Comparison of ENCODE assay signal across 12 cellular contexts in the genomic region with DNA sequence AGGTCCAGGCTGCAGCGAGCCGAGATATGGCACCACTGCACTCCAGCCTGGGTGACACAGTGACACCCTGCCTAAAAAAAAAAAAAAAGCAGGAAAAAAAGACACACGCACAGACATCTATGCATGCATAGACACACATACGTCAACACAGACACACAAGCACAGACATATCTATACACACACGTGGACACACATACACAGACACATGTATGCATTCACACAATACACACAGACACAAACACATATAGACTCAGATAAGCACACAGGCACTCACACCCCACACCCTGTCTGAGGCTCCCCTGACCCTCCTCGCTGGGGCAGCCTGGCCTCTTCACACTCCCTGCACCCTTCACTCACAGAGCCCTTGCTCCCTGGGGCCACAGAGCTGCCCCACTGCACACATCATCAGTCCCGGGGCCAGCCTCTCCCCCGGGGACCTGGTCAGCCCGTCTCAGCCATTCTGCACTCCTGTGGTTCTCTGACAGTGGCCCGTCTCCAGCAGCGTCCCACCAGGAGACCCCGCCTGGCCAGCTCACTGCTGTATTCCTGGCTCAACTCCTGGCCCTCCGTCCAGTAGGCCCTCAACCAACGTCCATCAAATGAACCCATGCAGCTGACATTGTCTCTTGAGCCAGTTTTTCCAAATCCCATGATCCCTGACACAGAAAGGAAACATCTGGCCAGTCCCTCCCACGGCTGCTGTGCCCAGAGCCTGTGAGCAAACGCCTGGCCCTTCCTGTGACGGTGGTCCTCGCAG. TPM values are rescaled to one million over a fixed set of nuclear protein-coding genes. Genes with fewer than 3 reads are reported as not detected.
DNase-seq lines count a peak whose midpoint lies in the region; ATAC-seq and FAIRE-seq lines count a peak whose summit lies in the region.
"Had no signal": no experiment of that assay in that cellular context is flagged by ENCODE, and none has a peak within 500 bp of the region (broad histone marks: within the 10 kb centered on the region; RNA-seq: fewer than 3 reads in every experiment).

No MANE protein-coding gene starts in this region.

- no peaks in the 10 kb centered on the region for H3K36me3 ChIP-seq in adipocyte (ENCODE audit: control insufficient read depth, insufficient read depth, low read length, severe bottlenecking)
- H3K36me3 ChIP-seq: lower lobe of right lung, SJSA1 had no signal

- intact Hi-C loops in right cardiac atrium (cut with DNase I) (loop anchor here in 3 of 4 donors (5.0 kb wide), 4 partner anchors 83 to 103 kb away; no protein-coding TSS in a partner anchor), left ventricle myocardium superior (cut with micrococcal nuclease) (loop anchor here (10.0 kb wide), 1 partner anchor 81 kb away; no protein-coding TSS in a partner anchor)

- H3K4me3 ChIP-seq in right cardiac atrium (ENCODE audit: low read length): no peak overlapping the region
- no peak overlapping the region for H3K4me3 ChIP-seq in adipocyte (ENCODE audit: low read length)

- no peak for ATAC-seq in right cardiac atrium
- ATAC-seq in left ventricle myocardium superior: no peak
- ATAC-seq in GM18868 (IDR thresholded peaks at IDR 0.05; ENCODE audit: unreplicated experiment): no peak

- H3K9ac ChIP-seq in adipocyte (ENCODE audit: low read length): peak overlapping the region; percentile 47

- WGBS in right cardiac atrium: 40% methylated on average over 18 of the region's 18 CpGs

- FAIRE-seq in urothelium cell line (lab: Jason Lieb, UNC): peak; percentile 76

- no peaks in the 10 kb centered on the region for H3K4me1 ChIP-seq in right cardiac atrium (ENCODE audit: control insufficient read depth, insufficient read depth, low read length)
- H3K4me1 ChIP-seq in adipocyte (ENCODE audit: control insufficient read depth, insufficient read depth, low read length): peaks cover 17% of the 10 kb centered on the region
- H3K4me1 ChIP-seq: psoas muscle had no signal

- DNase-seq in right cardiac atrium (peak in 2 of 3 donors; percentile 43 to 67), left ventricle myocardium superior (no peak), adipocyte (ENCODE audit: low read depth) (no peak), lung microvascular endothelial cell (ENCODE audit: low read depth in 2 of 2) (peak; percentile 19 to 85), urothelium cell line (ENCODE audit: low spot score) (no peak), SW480 (ENCODE audit: low spot score) (no peak), DMS53 treated with DMSO at 0.1 percent for 48 hours (lab: John Stamatoyannopoulos, UW; ENCODE audit: unreplicated experiment) (no peak)
- DNase-seq: NK-92 treated with Interleukin-12 subunit alpha and Interleukin-12 subunit beta, amount 100 ng/mL, for 24 hours had no signal

- H3K9me3 ChIP-seq in right cardiac atrium (ENCODE audit: control insufficient read depth, low read length): no peaks in the 10 kb centered on the region
- H3K9me3 ChIP-seq in adipocyte (ENCODE audit: control insufficient read depth, low read length): no peaks in the 10 kb centered on the region
- H3K9me3 ChIP-seq: lower lobe of right lung, psoas muscle had no signal

- no peak overlapping the region for H3K27ac ChIP-seq in right cardiac atrium (ENCODE audit: low read length)
- H3K27ac ChIP-seq: lower lobe of right lung, psoas muscle, SJSA1 had no signal

- H3K27me3 ChIP-seq in right cardiac atrium (ENCODE audit: control insufficient read depth, insufficient read depth) (no peaks in the 10 kb centered on the region), adipocyte (replicated peaks; ENCODE audit: control insufficient read depth, insufficient read depth, low read length) (peaks cover 42% of the 10 kb centered on the region)

RNA-seq across cellular contexts. Expression of gene PRKCZ, which starts 4.6 kb away (rescaled TPM):
- total RNA-seq in right cardiac atrium: 10 to 100 TPM; 15.1 to 28.1 (median 22.3) TPM
- polyA plus RNA-seq in right cardiac atrium: 21.2 TPM
- total RNA-seq in left ventricle myocardium superior: 20.8 TPM
- total RNA-seq in lung microvascular endothelial cell: 14.2 and 29.8 TPM in 2 replicates

RNA-seq across cellular contexts. Expression of gene GABRD, which starts 26.5 kb away (rescaled TPM):
- total RNA-seq in right cardiac atrium: under 1 TPM in 3 of 4 donors, not detected in 1; 0.26 to 0.85 (median 0.45) TPM
- 0.48 TPM for polyA plus RNA-seq in right cardiac atrium
- 0.20 TPM for total RNA-seq in left ventricle myocardium superior
- total RNA-seq in lung microvascular endothelial cell: 0.20 and 1.1 TPM in 2 replicates
- total RNA-seq: SJSA1 had no signal

RNA-seq across cellular contexts. Expression of gene CFAP74, which starts 42.1 kb away (rescaled TPM):
- total RNA-seq in right cardiac atrium (not detected), left ventricle myocardium superior (not detected), lung microvascular endothelial cell (not detected in 2 replicates)
- polyA plus RNA-seq in right cardiac atrium: 0.11 TPM
- total RNA-seq: psoas muscle, SJSA1 had no signal

Comparison
In these comparisons a context has a peak if more than half of its experiments do, and no peak if none do; other contexts are left out.
1. DNase-seq: peak in right cardiac atrium (2 of 3) and lung microvascular endothelial cell (2 of 2); none in left ventricle myocardium superior (single experiment), adipocyte (single experiment), urothelium cell line (single experiment), SW480 (single experiment) and DMS53 treated with DMSO at 0.1 percent for 48 hours (single experiment).